ENCODE assay signal across 1 cellular context in genomic region chr15:29978411-29979382, GRCh38.
TF ChIP-seq lines count a peak whose summit lies in the region.

No MANE protein-coding gene starts in this region.

TF ChIP-seq in GM23338, 12 proteins besides CTCF, POLR2A, EP300 and RAD21 (continued from another document):
- no peak for TF ChIP-seq EZH2phosphoT487 (IDR thresholded peaks at IDR 0.05; ENCODE audit: unreplicated experiment)
- TF ChIP-seq STAT1 (IDR thresholded peaks at IDR 0.05; ENCODE audit: unreplicated experiment): no peak
- no peak for TF ChIP-seq POLR2AphosphoS5 (IDR thresholded peaks at IDR 0.05; ENCODE audit: low read depth)
- TF ChIP-seq CREB1 (CRISPR knock-in tag; IDR thresholded peaks at IDR 0.05; ENCODE audit: low read depth): no peak
- TF ChIP-seq ZNF331 (CRISPR knock-in tag; IDR thresholded peaks at IDR 0.05; ENCODE audit: low read depth): no peak
- TF ChIP-seq EZH2 (IDR thresholded peaks at IDR 0.05; ENCODE audit: low read depth, unreplicated experiment): no peak
- no peak for TF ChIP-seq NANOG (IDR thresholded peaks at IDR 0.05; ENCODE audit: borderline replicate concordance)
- TF ChIP-seq ZNF114 (CRISPR knock-in tag; IDR thresholded peaks at IDR 0.05): no peak
- no peak for TF ChIP-seq ETS1 (IDR thresholded peaks at IDR 0.05)
